ENCODE assay signal across 16 cellular contexts in genomic region chr14:89292579-89293348, GRCh38.
A peak's percentile ranks its signal among the peaks of the same experiment; 100 is the strongest.
DNase-seq lines count a peak whose midpoint lies in the region; ATAC-seq and TF ChIP-seq lines count a peak whose summit lies in the region.
"Had no signal": no experiment of that assay in that cellular context is flagged by ENCODE, and none has a peak within 500 bp of the region (broad histone marks: within the 10 kb centered on the region; RNA-seq: fewer than 3 reads in every experiment).

No MANE protein-coding gene starts in this region.

- 79% methylated on average over 14 of the region's 14 CpGs for WGBS in liver
- whole genome bisulfite sequencing in testis, 2 donors = 49 to 64% methylated on average over 14 of the region's 14 CpGs

- H3K27ac ChIP-seq in liver (ENCODE audit: low read depth in 1 of 2, low read length in 2 of 2) (no peak overlapping the region), testis (peak overlapping the region; percentile 29 to 53)
- H3K27ac ChIP-seq: coronary artery, esophagus squamous epithelium, hepatocyte, RWPE1, thyroid gland had no signal

- H3K4me3 ChIP-seq in liver (ENCODE audit: low read depth in 1 of 3, low read length in 3 of 3) (no peak overlapping the region), testis (no peak overlapping the region)
- H3K4me3 ChIP-seq: coronary artery, esophagus squamous epithelium, hepatocyte, thyroid gland had no signal

- TF ChIP-seq RAD21 in liver (IDR thresholded peaks at IDR 0.05) = no peak

- peak overlapping the region; percentile 34 for H3K27ac Mint-ChIP-seq in activated T-helper 2 cell treated with anti-CD3 and anti-CD28 coated beads, Interferon-gamma antibody, Interleukin-2, Interleukin-4, amounts not matched to agents 10 μg/mL and 5 μg/mL and 100 μg/mL, durations not matched to agents 14 hours and 24 hours and 36 hours

- TF ChIP-seq CTCF in liver (IDR thresholded peaks at IDR 0.05; ENCODE audit: low read depth, low read length, missing input control) (no peak), testis (IDR thresholded peaks at IDR 0.05) (no peak)

- peaks cover 11% of the 10 kb centered on the region for H3K36me3 Mint-ChIP-seq in activated T-helper 2 cell treated with anti-CD3 and anti-CD28 coated beads, Interferon-gamma antibody, Interleukin-2, Interleukin-4, amounts not matched to agents 10 μg/mL and 5 μg/mL and 100 μg/mL, durations not matched to agents 14 hours and 24 hours and 36 hours (ENCODE audit: low read depth)

- intact Hi-C loops in Right ventricle myocardium superior (cut with DNase I) = no loop called here
- intact Hi-C loops in Right ventricle myocardium inferior (cut with DNase I) = no loop called here
- intact Hi-C loops in activated T-helper 2 cell treated with anti-CD3 and anti-CD28 coated beads, Interferon-gamma antibody, Interleukin-2, Interleukin-4, amounts not matched to agents 10 μg/mL and 5 μg/mL and 100 μg/mL, durations not matched to agents 14 hours and 24 hours and 36 hours (cut with micrococcal nuclease) = no loop called here
- intact Hi-C loops in testis (cut with DNase I; ENCODE audit: low total_unique reads) = no loop called here

- H3K4me3 Mint-ChIP-seq in activated T-helper 2 cell treated with anti-CD3 and anti-CD28 coated beads, Interferon-gamma antibody, Interleukin-2, Interleukin-4, amounts not matched to agents 10 μg/mL and 5 μg/mL and 100 μg/mL, durations not matched to agents 14 hours and 24 hours and 36 hours (ENCODE audit: low read depth) = no peak overlapping the region

- ATAC-seq in Right ventricle myocardium superior (ENCODE audit: poor library complexity) = peak; percentile 39
- ATAC-seq in Right ventricle myocardium inferior = no peak
- ATAC-seq in GM18873 (IDR thresholded peaks at IDR 0.05; ENCODE audit: low FRiP score, unreplicated experiment) = no peak
- no peak for ATAC-seq in GM21360 (IDR thresholded peaks at IDR 0.05; ENCODE audit: unreplicated experiment)

- H3K27me3 ChIP-seq in liver (ENCODE audit: control insufficient read depth in 4 of 4, insufficient read depth in 4 of 4, low read length in 3 of 4) (no peaks in the 10 kb centered on the region), testis (no peaks in the 10 kb centered on the region)
- H3K27me3 ChIP-seq: esophagus squamous epithelium, hepatocyte, thyroid gland had no signal

- H3K9me3 Mint-ChIP-seq in activated T-helper 2 cell treated with anti-CD3 and anti-CD28 coated beads, Interferon-gamma antibody, Interleukin-2, Interleukin-4, amounts not matched to agents 10 μg/mL and 5 μg/mL and 100 μg/mL, durations not matched to agents 14 hours and 24 hours and 36 hours = no peaks in the 10 kb centered on the region

- peaks cover 44% of the 10 kb centered on the region for H3K4me1 Mint-ChIP-seq in activated T-helper 2 cell treated with anti-CD3 and anti-CD28 coated beads, Interferon-gamma antibody, Interleukin-2, Interleukin-4, amounts not matched to agents 10 μg/mL and 5 μg/mL and 100 μg/mL, durations not matched to agents 14 hours and 24 hours and 36 hours (ENCODE audit: low read depth)

- H3K27me3 Mint-ChIP-seq in activated T-helper 2 cell treated with anti-CD3 and anti-CD28 coated beads, Interferon-gamma antibody, Interleukin-2, Interleukin-4, amounts not matched to agents 10 μg/mL and 5 μg/mL and 100 μg/mL, durations not matched to agents 14 hours and 24 hours and 36 hours (ENCODE audit: low read depth) = no peaks in the 10 kb centered on the region

- H3K4me1 ChIP-seq in liver (ENCODE audit: control insufficient read depth in 4 of 4, insufficient read depth in 4 of 4, low read length in 3 of 4) (peaks cover 0 to 6% (median 2%) of the 10 kb centered on the region in 4 donors), testis (peaks cover 30% of the 10 kb centered on the region)
- H3K4me1 ChIP-seq: thyroid gland had no signal

- DNase-seq in Right ventricle myocardium superior (no peak), Right ventricle myocardium inferior (ENCODE audit: missing footprints) (no peak), testis (peak; percentile 50), NCI-H69 (lab: John Stamatoyannopoulos, UW) (no peak)
- DNase-seq in activated T-helper 2 cell treated with anti-CD3 and anti-CD28 coated beads, Interferon-gamma antibody, Interleukin-2, Interleukin-4, amounts not matched to agents 10 μg/mL and 5 μg/mL and 100 μg/mL, durations not matched to agents 14 hours and 24 hours and 36 hours (ENCODE audit: low spot score) = no peak
- DNase-seq: esophagus squamous epithelium, HCEC 1CT, NCI-H2081, NCI-H748 treated with DMSO at 0.1 percent for 48 hours, thyroid gland had no signal

- peaks cover 0 to 8% (median 0%) of the 10 kb centered on the region in 4 donors for H3K36me3 ChIP-seq in liver (ENCODE audit: control insufficient read depth in 4 of 4, insufficient read depth in 3 of 4, low read depth in 1 of 4, low read length in 3 of 4)
- no peaks in the 10 kb centered on the region for H3K36me3 ChIP-seq in testis (ENCODE audit: low read depth, missing control alignments)
- H3K36me3 ChIP-seq: thyroid gland had no signal

- no peak for TF ChIP-seq POLR2A in testis (IDR thresholded peaks at IDR 0.05)

- H3K9me3 ChIP-seq in liver (ENCODE audit: control insufficient read depth in 4 of 4, low read length in 3 of 4) (no peaks in the 10 kb centered on the region), testis (no peaks in the 10 kb centered on the region)
- H3K9me3 ChIP-seq: esophagus squamous epithelium, thyroid gland had no signal

- no peak overlapping the region for H3K9ac ChIP-seq in liver (ENCODE audit: low read depth in 1 of 2, low read length in 2 of 2)

TF ChIP-seq in liver, 16 proteins besides CTCF, POLR2A, EP300 and RAD21:
- TF ChIP-seq RXRA (IDR thresholded peaks at IDR 0.05) (peak; percentile 8 to 37), JUND (IDR thresholded peaks at IDR 0.05) (no peak), YY1 (IDR thresholded peaks at IDR 0.05) (no peak)

Comparison
In these comparisons a context has a peak if more than half of its experiments do, and no peak if none do; other contexts are left out.
1. H3K27ac ChIP-seq: peak in testis (2 of 2); none in liver (0 of 2).